Comparison of ENCODE assay signal across 8 cellular contexts in genomic region chr6:118895241-118895561, GRCh38. TPM values are rescaled to one million over a fixed set of nuclear protein-coding genes. Genes with fewer than 3 reads are reported as not detected.
A peak's percentile ranks its signal among the peaks of the same experiment; 100 is the strongest.
DNase-seq lines count a peak whose midpoint lies in the region; ATAC-seq and TF ChIP-seq lines count a peak whose summit lies in the region.

No MANE protein-coding gene starts in this region.

- TF ChIP-seq CTCF in AG04450 (IDR thresholded peaks at IDR 0.05; ENCODE audit: low read depth, low read length): no peak
- no peak for TF ChIP-seq CTCF in breast epithelium (IDR thresholded peaks at IDR 0.05)

- H3K9me3 ChIP-seq in AG04450 (ENCODE audit: control insufficient read depth, insufficient read depth, low read length) (peaks cover 3% of the 10 kb centered on the region; the same call in 1 of the 2 replicates), HUES48 (ENCODE audit: control insufficient read depth, insufficient read depth, low read length) (no peaks in the 10 kb centered on the region), breast epithelium (no peaks in the 10 kb centered on the region), mucosa of rectum (ENCODE audit: control insufficient read depth in 2 of 2, low read length in 2 of 2) (no peaks in the 10 kb centered on the region)

- H3K9ac ChIP-seq in HUES48 (ENCODE audit: low read depth, low read length): peak overlapping the region; percentile 88
- peak overlapping the region; percentile 83 to 91 for H3K9ac ChIP-seq in mucosa of rectum (ENCODE audit: low read depth in 1 of 2, low read length in 2 of 2)

- POLR2A ChIA-PET in AG04450 (lab: Yijun Ruan, JAX): interaction anchor here (0.6 kb wide), 1 partner anchor 303 kb away, joined by 3 read pairs; no protein-coding TSS in a partner anchor

- H3K27ac ChIP-seq in AG04450 (ENCODE audit: low read depth, low read length) (no peak overlapping the region), HUES48 (ENCODE audit: low read depth, low read length) (peak overlapping the region; percentile 93), breast epithelium (peak overlapping the region; percentile 95 to 97), mucosa of rectum (ENCODE audit: low read depth in 2 of 2, low read length in 2 of 2) (peak overlapping the region; percentile 92 to 96)

- H3K4me3 ChIP-seq in AG04450 (ENCODE audit: low read depth, low read length) (peak overlapping the region; percentile 85), HUES48 (ENCODE audit: low read depth, low read length) (peak overlapping the region; percentile 94), breast epithelium (peak overlapping the region; percentile 95 to 96 (median 96)), mucosa of rectum (ENCODE audit: low read length in 2 of 2) (peak overlapping the region; percentile 86 to 97)

- DNase-seq in AG04450 (ENCODE audit: low read depth, low spot score) (no peak), breast epithelium (ENCODE audit: low spot score in 2 of 2) (no peak), NCI-H2029 (lab: John Stamatoyannopoulos, UW) (no peak), NCI-H82 treated with DMSO at 0.1 percent for 48 hours (lab: John Stamatoyannopoulos, UW; ENCODE audit: unreplicated experiment) (no peak)
- DNase-seq in activated CD4-positive, alpha-beta T cell treated with anti-CD3 and anti-CD28 coated beads for 1 hour: no peak

- intact Hi-C loops in breast epithelium (cut with DNase I; ENCODE audit: low total_unique reads): no loop called here

- TF ChIP-seq POLR2A in breast epithelium (IDR thresholded peaks at IDR 0.05): no peak

- H3K27me3 ChIP-seq in AG04450 (ENCODE audit: control insufficient read depth, insufficient read depth, low read length): no peaks in the 10 kb centered on the region
- H3K27me3 ChIP-seq in HUES48 (ENCODE audit: control insufficient read depth, insufficient read depth, low read length): no peaks in the 10 kb centered on the region
- no peaks in the 10 kb centered on the region for H3K27me3 ChIP-seq in breast epithelium
- H3K27me3 ChIP-seq in mucosa of rectum (ENCODE audit: control insufficient read depth in 2 of 2, insufficient read depth in 2 of 2, low read length in 2 of 2): no peaks in the 10 kb centered on the region

- no peak for ATAC-seq in HG03571 (IDR thresholded peaks at IDR 0.05; ENCODE audit: unreplicated experiment)

- H3K36me3 ChIP-seq in HUES48 (ENCODE audit: control insufficient read depth, insufficient read depth, low read length) (peaks cover 14% of the 10 kb centered on the region), breast epithelium (no peaks in the 10 kb centered on the region), mucosa of rectum (ENCODE audit: control insufficient read depth in 2 of 2, insufficient read depth in 2 of 2, low read length in 2 of 2) (no peaks in the 10 kb centered on the region)

- H3K4me1 ChIP-seq in HUES48 (ENCODE audit: control insufficient read depth, insufficient read depth, low read length) (peaks cover 32% of the 10 kb centered on the region), breast epithelium (peaks cover 2 to 20% of the 10 kb centered on the region in 2 donors), mucosa of rectum (ENCODE audit: control insufficient read depth in 2 of 2, insufficient read depth in 2 of 2, low read length in 2 of 2) (peaks cover 10% of the 10 kb centered on the region in 2 donors)

- CTCF ChIA-PET in AG04450 (lab: Charles Lee): interaction anchor here (0.6 to 1.9 kb wide), 4 partner anchors 13 to 902 kb away, joined by 3 to 7 read pairs (median 4); no protein-coding TSS in a partner anchor

RNA-seq across cellular contexts. Expression of gene ASF1A, which starts 1.2 kb away (rescaled TPM):
- polyA plus RNA-seq in AG04450 (2011; rRNA removed): 18.4 and 29.4 TPM in 2 replicates
- polyA minus RNA-seq in AG04450 (2011; rRNA and poly(A)+ RNA removed): 7.6 and 18.4 TPM in 2 replicates
- 10 to 100 TPM in 2 of 3 donors, 1 to 10 TPM in 1; 8.6 to 13.2 (median 10.5) TPM for total RNA-seq in breast epithelium

RNA-seq across cellular contexts. Expression of gene MCM9, which starts 39.8 kb away (rescaled TPM):
- polyA plus RNA-seq in AG04450 (2011; rRNA removed): 2.2 and 2.7 TPM in 2 replicates
- polyA minus RNA-seq in AG04450 (2011; rRNA and poly(A)+ RNA removed): 6.8 and 6.9 TPM in 2 replicates
- 10 to 100 TPM; 17.9 to 40.5 (median 33.4) TPM for total RNA-seq in breast epithelium
